ENCODE assay signal across 8 cellular contexts in the genomic region with DNA sequence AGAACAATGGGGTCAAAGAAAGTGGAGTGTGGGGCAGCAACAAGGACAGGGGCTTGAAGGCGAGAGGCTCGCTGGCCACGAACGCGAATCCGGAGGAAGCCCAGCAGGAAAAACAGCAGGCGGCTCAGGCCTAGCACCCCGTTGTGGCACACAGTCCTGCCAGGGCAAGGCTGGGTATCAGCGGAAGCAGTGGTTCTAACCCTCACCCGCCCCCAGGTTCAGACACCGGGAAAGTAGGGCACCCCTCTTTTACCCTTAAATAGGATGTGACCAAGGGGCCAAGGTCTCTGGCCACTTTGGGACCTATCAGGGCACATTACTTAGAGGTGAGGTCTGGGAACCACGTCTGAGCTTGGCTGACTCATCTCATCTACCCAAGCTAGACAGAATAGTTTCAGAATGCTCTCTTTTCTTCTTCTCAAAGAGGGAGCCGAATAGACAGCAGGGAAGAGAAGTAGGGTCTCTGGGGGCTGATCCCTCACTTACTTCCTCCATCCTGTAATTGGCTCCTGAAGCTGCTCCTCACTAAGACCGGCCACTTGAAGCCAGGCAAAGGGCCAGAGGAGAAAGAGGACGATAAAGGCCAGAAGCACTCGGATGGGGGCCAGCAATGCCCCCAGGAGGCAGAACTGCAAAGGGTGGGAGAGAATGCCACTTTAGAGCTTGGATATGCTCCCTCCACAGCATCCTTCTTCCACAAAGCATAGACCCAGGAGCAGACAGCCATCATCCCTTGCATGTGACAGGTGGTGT. TPM values are rescaled to one million over a fixed set of nuclear protein-coding genes. Genes with fewer than 3 reads are reported as not detected.
A peak's percentile ranks its signal among the peaks of the same experiment; 100 is the strongest.
DNase-seq lines count a peak whose midpoint lies in the region; ATAC-seq and TF ChIP-seq lines count a peak whose summit lies in the region.

No MANE protein-coding gene starts in this region.

- no peaks in the 10 kb centered on the region for H3K27me3 Mint-ChIP-seq in CD4-positive, CD25-positive, alpha-beta regulatory T cell

- ATAC-seq in CD4-positive, CD25-positive, alpha-beta regulatory T cell (ENCODE audit: low read depth in 2 of 2): no peak
- no peak for ATAC-seq in HG03439 (IDR thresholded peaks at IDR 0.05; ENCODE audit: unreplicated experiment)
- ATAC-seq in GM18867 (IDR thresholded peaks at IDR 0.05; ENCODE audit: unreplicated experiment): no peak
- no peak for ATAC-seq in HG02973 (IDR thresholded peaks at IDR 0.05; ENCODE audit: unreplicated experiment)

- peak overlapping the region; percentile 80 for H3K4me3 ChIP-seq in CD4-positive, CD25-positive, alpha-beta regulatory T cell (ENCODE audit: low read depth, low read length)
- H3K4me3 ChIP-seq in HUES64 (ENCODE audit: low read length): peak overlapping the region; percentile 98
- H3K4me3 ChIP-seq in astrocyte of the spinal cord (ENCODE audit: low read depth, low read length): peak overlapping the region; percentile 83

- peaks cover 26% of the 10 kb centered on the region for H3K36me3 ChIP-seq in CD4-positive, CD25-positive, alpha-beta regulatory T cell (ENCODE audit: control insufficient read depth, insufficient read depth, low read length)
- peaks cover 42% of the 10 kb centered on the region for H3K36me3 ChIP-seq in HUES64 (ENCODE audit: insufficient read depth, low read length)

- no peak for TF ChIP-seq CTCF in astrocyte of the spinal cord (IDR thresholded peaks at IDR 0.05; ENCODE audit: low read depth, low read length)

- in situ Hi-C loops in astrocyte of the spinal cord (cut with HindIII; ENCODE audit: low sequenced_read_pairs): no loop called here

- H3K27ac Mint-ChIP-seq in CD4-positive, CD25-positive, alpha-beta regulatory T cell: peak overlapping the region; percentile 26 to 96 (median 79)

- H3K9me3 ChIP-seq in CD4-positive, CD25-positive, alpha-beta regulatory T cell (ENCODE audit: control insufficient read depth in 2 of 2, low read length in 2 of 2): no peaks in the 10 kb centered on the region
- H3K9me3 ChIP-seq in HUES64 (ENCODE audit: insufficient read depth, low read depth, low read length): no peaks in the 10 kb centered on the region

- H3K9ac ChIP-seq in HUES64 (ENCODE audit: low read depth, low read length): no peak overlapping the region

- H3K27me3 ChIP-seq in CD4-positive, CD25-positive, alpha-beta regulatory T cell (ENCODE audit: control insufficient read depth, insufficient read depth, low read length): no peaks in the 10 kb centered on the region
- no peaks in the 10 kb centered on the region for H3K27me3 ChIP-seq in HUES64 (ENCODE audit: insufficient read depth, low read length)

- H3K4me3 Mint-ChIP-seq in CD4-positive, CD25-positive, alpha-beta regulatory T cell: peak overlapping the region; percentile 94 to 100 (median 98)

- peak in 1 of 3 donors; percentile 13 for DNase-seq in CD4-positive, CD25-positive, alpha-beta regulatory T cell
- DNase-seq in astrocyte of the spinal cord (ENCODE audit: low read depth, low spot score): no peak
- peak; percentile 59 for DNase-seq in mesenteric fat pad (ENCODE audit: low spot score)
- no peak for DNase-seq in H4 (ENCODE audit: low spot score)

- WGBS in HUES64: 86% methylated on average over 16 of the region's 16 CpGs

- H3K27ac ChIP-seq in CD4-positive, CD25-positive, alpha-beta regulatory T cell (ENCODE audit: insufficient read depth, low read length, poor library complexity, severe bottlenecking): peak overlapping the region; percentile 42
- H3K27ac ChIP-seq in HUES64 (ENCODE audit: low read depth, low read length): no peak overlapping the region

- H3K4me1 Mint-ChIP-seq in CD4-positive, CD25-positive, alpha-beta regulatory T cell: peaks cover 12 to 52% (median 15%) of the 10 kb centered on the region in 4 donors

- H3K4me1 ChIP-seq in CD4-positive, CD25-positive, alpha-beta regulatory T cell (ENCODE audit: control insufficient read depth, insufficient read depth, low read length, poor library complexity, severe bottlenecking): peaks cover 30% of the 10 kb centered on the region
- peaks cover 6% of the 10 kb centered on the region for H3K4me1 ChIP-seq in HUES64 (ENCODE audit: insufficient read depth, low read length)

- H3K36me3 Mint-ChIP-seq in CD4-positive, CD25-positive, alpha-beta regulatory T cell: peaks cover 22% of the 10 kb centered on the region

- H3K9me3 Mint-ChIP-seq in CD4-positive, CD25-positive, alpha-beta regulatory T cell: no peaks in the 10 kb centered on the region

RNA-seq across cellular contexts. Expression of a gene that starts 1.7 kb away (rescaled TPM):
- 83.2 TPM for total RNA-seq in CD4-positive, CD25-positive, alpha-beta regulatory T cell
- 10 to 100 TPM; 13.2 to 15.4 (median 14.7) TPM for polyA plus RNA-seq in CD4-positive, CD25-positive, alpha-beta regulatory T cell
- polyA plus RNA-seq in HUES64 (2013, experiment 1 of 2): 28.7 TPM
- 28.3 TPM for polyA plus RNA-seq in HUES64 (2013, experiment 2 of 2)
- total RNA-seq in mesenteric fat pad: 24.1 TPM
- total RNA-seq in H4 (2014; rRNA removed; shearing (Covaris generic)): 7.4 and 12.0 TPM in 2 replicates

RNA-seq across cellular contexts. Expression of a gene that starts 22.1 kb away (rescaled TPM):
- total RNA-seq in CD4-positive, CD25-positive, alpha-beta regulatory T cell: not detected
- not detected for polyA plus RNA-seq in CD4-positive, CD25-positive, alpha-beta regulatory T cell
- 0.30 TPM for polyA plus RNA-seq in HUES64 (2013, experiment 1 of 2)
- 0.13 TPM for polyA plus RNA-seq in HUES64 (2013, experiment 2 of 2)
- not detected for total RNA-seq in mesenteric fat pad
- not detected in 2 replicates for total RNA-seq in H4 (2014; rRNA removed; shearing (Covaris generic))

RNA-seq across cellular contexts. Expression of a gene that starts 22.3 kb away (rescaled TPM):
- 54.1 TPM for total RNA-seq in CD4-positive, CD25-positive, alpha-beta regulatory T cell
- 100 to 1,000 TPM; 421 to 504 (median 464) TPM for polyA plus RNA-seq in CD4-positive, CD25-positive, alpha-beta regulatory T cell
- 305 TPM for polyA plus RNA-seq in HUES64 (2013, experiment 1 of 2)
- polyA plus RNA-seq in HUES64 (2013, experiment 2 of 2): 296 TPM
- total RNA-seq in mesenteric fat pad: 157 TPM
- 367 and 416 TPM in 2 replicates for total RNA-seq in H4 (2014; rRNA removed; shearing (Covaris generic))

RNA-seq across cellular contexts. Expression of a gene that starts 27.7 kb away (rescaled TPM):
- total RNA-seq in CD4-positive, CD25-positive, alpha-beta regulatory T cell: 150 TPM
- polyA plus RNA-seq in CD4-positive, CD25-positive, alpha-beta regulatory T cell: 10 to 100 TPM; 14.1 to 18.5 (median 14.5) TPM
- 5.6 TPM for polyA plus RNA-seq in HUES64 (2013, experiment 1 of 2)
- polyA plus RNA-seq in HUES64 (2013, experiment 2 of 2): 5.1 TPM
- total RNA-seq in mesenteric fat pad: 22.8 TPM
- 2.6 and 3.4 TPM in 2 replicates for total RNA-seq in H4 (2014; rRNA removed; shearing (Covaris generic))
